Comparison of ENCODE assay signal across 8 cellular contexts in genomic region chr12:31324116-31324844, GRCh38. TPM values are rescaled to one million over a fixed set of nuclear protein-coding genes. Genes with fewer than 3 reads are reported as not detected.
DNase-seq lines count a peak whose midpoint lies in the region; ATAC-seq and TF ChIP-seq lines count a peak whose summit lies in the region.

No MANE protein-coding gene starts in this region.

- BruUV-seq in PC-3 (replicated peaks; lab: Mats Ljungman, UMichigan) = no TSS peak

- H2AFZ ChIP-seq in PC-3 (ENCODE audit: low read length) = peak overlapping the region; percentile 50

- H3F3A ChIP-seq in PC-3 (ENCODE audit: low read length, unreplicated experiment) = no peaks in the 10 kb centered on the region

- H3K9me3 Mint-ChIP-seq in nephron = no peaks in the 10 kb centered on the region

- CTCF ChIA-PET in PC-3 (lab: Charles Lee) = no interaction called here

- H3K4me1 ChIP-seq in PC-3 (ENCODE audit: insufficient read depth, low read length) = peaks cover 25% of the 10 kb centered on the region

- no peaks in the 10 kb centered on the region for H3K9me3 ChIP-seq in PC-3 (ENCODE audit: low read length)

- intact Hi-C loops in PC-3 (cut with micrococcal nuclease) = no loop called here

- peak overlapping the region; percentile 93 to 99 (median 96) for H3K27ac Mint-ChIP-seq in nephron

- peaks cover 45% of the 10 kb centered on the region for H4K20me1 ChIP-seq in PC-3 (ENCODE audit: low read length)

- ATAC-seq in GM18873 (IDR thresholded peaks at IDR 0.05; ENCODE audit: low FRiP score, unreplicated experiment) (peak; percentile 34), HG03432 (IDR thresholded peaks at IDR 0.05; ENCODE audit: unreplicated experiment) (peak; percentile 41), PC-3 (peak; percentile 26)
- ATAC-seq in stimulated activated naive CD8-positive, alpha-beta T cell treated with anti-CD3 and anti-CD28 coated beads, Interleukin-15, Interleukin-2, amounts not matched to agents 100 U/mL and 50 U/mL, for 24 hours = peak; percentile 44

- H3K9me2 ChIP-seq in PC-3 (replicated peaks; ENCODE audit: low read length) = no peaks in the 10 kb centered on the region

- peak overlapping the region; percentile 89 for H3K4me2 ChIP-seq in PC-3 (ENCODE audit: low read length)

- no peaks in the 10 kb centered on the region for H3K36me3 Mint-ChIP-seq in nephron (ENCODE audit: low read depth)

- TF ChIP-seq CTCF in PC-3 (conservative IDR thresholded peaks at IDR 0.05; ENCODE audit: low read depth, low read length) (no peak), fibroblast of mammary gland (conservative IDR thresholded peaks at IDR 0.05; ENCODE audit: control insufficient read depth, insufficient read depth, low read depth, low read length) (no peak), nephron (IDR thresholded peaks at IDR 0.05; ENCODE audit: unreplicated experiment in 3 of 3) (peak in 1 of 3 experiments; percentile 14)

- H3K27ac ChIP-seq in PC-3 (ENCODE audit: low read length) = peak overlapping the region; percentile 70

- no peaks in the 10 kb centered on the region for H3K27me3 ChIP-seq in PC-3 (ENCODE audit: low read length)

- peak; percentile 27 to 42 for DNase-seq in AML-193 (lab: John Stamatoyannopoulos, UW)
- peak; percentile 65 for DNase-seq in PC-3
- peak; percentile 71 for DNase-seq in activated T-helper 1 cell treated with Interleukin-2 at 50 U/mL for 16 hours (ENCODE audit: low read depth)
- peak; percentile 67 for DNase-seq in fibroblast of mammary gland (ENCODE audit: low read depth)
- DNase-seq in stimulated activated naive CD8-positive, alpha-beta T cell treated with anti-CD3 and anti-CD28 coated beads, Interleukin-15, Interleukin-2, amounts not matched to agents 100 U/mL and 50 U/mL, for 24 hours = peak; percentile 71

- H3K79me2 ChIP-seq in PC-3 (ENCODE audit: low read length) = peaks cover 67% of the 10 kb centered on the region

- peaks cover 5% of the 10 kb centered on the region for H3K27me3 Mint-ChIP-seq in nephron (ENCODE audit: low read depth)

- H3K4me3 Mint-ChIP-seq in nephron = peak overlapping the region; percentile 90 to 92 (median 91)

- H3K4me3 ChIP-seq in PC-3 (ENCODE audit: low read length) (peak overlapping the region; percentile 100), fibroblast of mammary gland (ENCODE audit: control insufficient read depth, low read depth, low read length) (peak overlapping the region; percentile 95)

- no peaks in the 10 kb centered on the region for H3K36me3 ChIP-seq in PC-3 (ENCODE audit: low read depth, low read length)

- POLR2A ChIA-PET in PC-3 (lab: Charles Lee; ENCODE audit: unreplicated experiment) = no interaction called here

- H3K4me1 Mint-ChIP-seq in nephron = peaks cover 45% of the 10 kb centered on the region

- peak overlapping the region; percentile 98 for H3K9ac ChIP-seq in PC-3 (ENCODE audit: low read length)

RNA-seq across cellular contexts. Expression of gene SINHCAF, which starts 1.7 kb away (rescaled TPM):
- total RNA-seq in PC-3 (2014; rRNA removed) = 32.0 and 32.3 TPM in 2 replicates

Comparison
In these comparisons a context has a peak if more than half of its experiments do, and no peak if none do; other contexts are left out.
1. Peak in every context shown above with its lines: DNase-seq, ATAC-seq, H3K4me3 ChIP-seq and H3K27ac ChIP-seq.